In genomic region chr6:37612475-37612874, GRCh38 we compare ENCODE assay signal across 2 cellular contexts.
TF ChIP-seq lines count a peak whose summit lies in the region.

No MANE protein-coding gene starts in this region.

TF ChIP-seq in SK-N-SH treated with all-trans-retinoic acid at 6 μM for 48 hours, 23 proteins besides CTCF, POLR2A, EP300 and RAD21 (continued from another document):
- TF ChIP-seq TSHZ2 (CRISPR knock-in tag; IDR thresholded peaks at IDR 0.05) = no peak
- no peak for TF ChIP-seq TCF4 (CRISPR knock-in tag; IDR thresholded peaks at IDR 0.05; ENCODE audit: borderline replicate concordance)
- TF ChIP-seq ESRRG (CRISPR knock-in tag; IDR thresholded peaks at IDR 0.05) = no peak
- no peak for TF ChIP-seq ZC3H10 (CRISPR knock-in tag; IDR thresholded peaks at IDR 0.05)
- TF ChIP-seq ZFP3 (CRISPR knock-in tag; IDR thresholded peaks at IDR 0.05) = no peak
- no peak for TF ChIP-seq ZFP30 (CRISPR knock-in tag; IDR thresholded peaks at IDR 0.05)
- TF ChIP-seq PATZ1 (CRISPR knock-in tag; IDR thresholded peaks at IDR 0.05; ENCODE audit: borderline replicate concordance) = no peak
- TF ChIP-seq PPARA (CRISPR knock-in tag; IDR thresholded peaks at IDR 0.05; ENCODE audit: borderline replicate concordance) = no peak
- TF ChIP-seq GLIS3 (CRISPR knock-in tag; IDR thresholded peaks at IDR 0.05) = no peak
- no peak for TF ChIP-seq CREB5 (CRISPR knock-in tag; IDR thresholded peaks at IDR 0.05; ENCODE audit: low read depth)
- TF ChIP-seq ARNTL (CRISPR knock-in tag; IDR thresholded peaks at IDR 0.05; ENCODE audit: borderline replicate concordance, low read depth) = no peak
- TF ChIP-seq RARB (CRISPR knock-in tag; IDR thresholded peaks at IDR 0.05) = no peak
- no peak for TF ChIP-seq ZNF8 (CRISPR knock-in tag; IDR thresholded peaks at IDR 0.05)
- TF ChIP-seq TOX (CRISPR knock-in tag; IDR thresholded peaks at IDR 0.05; ENCODE audit: borderline replicate concordance) = no peak
- no peak for TF ChIP-seq OSR1 (CRISPR knock-in tag; IDR thresholded peaks at IDR 0.05)
- no peak for TF ChIP-seq CSRNP3 (CRISPR knock-in tag; IDR thresholded peaks at IDR 0.05)

TF ChIP-seq in SK-N-SH, 30 proteins besides CTCF, POLR2A, EP300 and RAD21 (continued from another document):
- TF ChIP-seq MAX (IDR thresholded peaks at IDR 0.05; ENCODE audit: low read depth) = no peak
- no peak for TF ChIP-seq CHD2 (IDR thresholded peaks at IDR 0.05; ENCODE audit: low read length, partially characterized antibody)
- no peak for TF ChIP-seq YY1 (IDR thresholded peaks at IDR 0.05; ENCODE audit: low read depth)
- no peak for TF ChIP-seq SMC3 (IDR thresholded peaks at IDR 0.05; ENCODE audit: low read depth, low read length)
- no peak for TF ChIP-seq RFX5 (IDR thresholded peaks at IDR 0.05; ENCODE audit: low read length)
- no peak for TF ChIP-seq ZBTB33 (IDR thresholded peaks at IDR 0.05; ENCODE audit: borderline replicate concordance, low read depth)
- TF ChIP-seq JUND (IDR thresholded peaks at IDR 0.05) = no peak
